In the genomic region with DNA sequence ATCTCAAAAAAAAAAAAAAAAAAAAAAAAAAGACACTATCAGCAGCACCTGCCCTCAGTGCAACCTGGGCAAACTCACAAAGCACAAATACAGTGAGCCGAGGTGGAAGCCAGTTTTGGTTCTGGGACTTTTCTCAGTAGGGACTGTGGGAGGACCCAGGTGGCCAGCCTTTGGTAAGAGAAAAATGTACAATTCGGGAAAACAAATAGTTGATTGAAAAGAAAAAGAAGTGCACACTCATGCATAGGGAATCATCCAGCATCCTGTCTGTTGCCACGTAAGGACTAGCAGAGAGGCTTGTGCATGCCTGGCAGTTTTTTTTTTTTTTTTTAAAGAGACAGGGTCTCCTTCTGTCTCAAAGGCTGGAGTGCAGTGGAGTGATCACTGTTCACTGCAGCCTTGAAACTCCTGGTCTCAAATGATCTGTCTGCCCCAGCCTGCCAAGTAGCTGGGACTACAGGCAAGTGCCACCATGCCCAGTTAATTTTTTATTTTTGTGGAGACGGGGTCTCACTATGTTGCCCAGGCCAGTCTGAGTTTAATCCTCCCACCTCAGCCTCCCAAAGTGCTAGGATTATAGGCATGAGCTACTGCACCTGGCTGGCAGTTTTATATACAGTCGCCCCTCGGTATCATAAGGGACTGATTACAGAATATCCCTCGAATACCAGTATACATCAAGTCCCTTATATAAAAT, we compare ENCODE assay signal across 10 cellular contexts. TPM values are rescaled to one million over a fixed set of nuclear protein-coding genes. Genes with fewer than 3 reads are reported as not detected.
A peak's percentile ranks its signal among the peaks of the same experiment; 100 is the strongest.
DNase-seq lines count a peak whose midpoint lies in the region; ATAC-seq and TF ChIP-seq lines count a peak whose summit lies in the region.
"Had no signal": no experiment of that assay in that cellular context is flagged by ENCODE, and none has a peak within 500 bp of the region (broad histone marks: within the 10 kb centered on the region; RNA-seq: fewer than 3 reads in every experiment).

No MANE protein-coding gene starts in this region.

- no peaks in the 10 kb centered on the region for H3K9me3 Mint-ChIP-seq in activated naive CD4-positive, alpha-beta T cell treated with anti-CD3 and anti-CD28 coated beads, Interleukin-2, amount 50 U/mL, for 72 hours

- DNase-seq in AG10803 (ENCODE audit: low read depth) (peak; percentile 92), HS-5 (ENCODE audit: low read depth) (peak; percentile 76), amniotic epithelial cell (ENCODE audit: low read depth) (peak; percentile 77), left lung (no peak), NCI-H446 treated with DMSO at 0.1 percent for 48 hours (lab: John Stamatoyannopoulos, UW) (no peak)
- no peak for DNase-seq in activated naive CD4-positive, alpha-beta T cell treated with anti-CD3 and anti-CD28 coated beads, Interleukin-2, amount 50 U/mL, for 72 hours (ENCODE audit: low spot score in 2 of 2)

- peaks cover 0 to 11% of the 10 kb centered on the region in 2 donors for H3K36me3 ChIP-seq in left lung
- H3K36me3 ChIP-seq: ascending aorta had no signal

- peaks cover 17 to 48% of the 10 kb centered on the region in 2 donors for H3K4me1 ChIP-seq in left lung

- peak overlapping the region; percentile 29; the same call in 1 of the 2 replicates for H3K4me3 ChIP-seq in AG10803 (ENCODE audit: low read length)
- no peak overlapping the region for H3K4me3 ChIP-seq in left lung
- H3K4me3 ChIP-seq: ascending aorta, GM12878 had no signal

- no peak overlapping the region for H3K27ac ChIP-seq in left lung
- H3K27ac ChIP-seq: ascending aorta had no signal

- H3K9me3 ChIP-seq in left lung: no peaks in the 10 kb centered on the region
- H3K9me3 ChIP-seq: ascending aorta had no signal

- no peaks in the 10 kb centered on the region for H3K36me3 Mint-ChIP-seq in activated naive CD4-positive, alpha-beta T cell treated with anti-CD3 and anti-CD28 coated beads, Interleukin-2, amount 50 U/mL, for 72 hours

- ATAC-seq in left lung: peak; percentile 16
- ATAC-seq in activated naive CD4-positive, alpha-beta T cell treated with anti-CD3 and anti-CD28 coated beads, Interleukin-2, amount 50 U/mL, for 72 hours: no peak
- ATAC-seq in HG03520 (IDR thresholded peaks at IDR 0.05; ENCODE audit: unreplicated experiment): no peak
- no peak for ATAC-seq in HG02678 (IDR thresholded peaks at IDR 0.05; ENCODE audit: unreplicated experiment)
- ATAC-seq: GM12878 had no signal

- no peak for TF ChIP-seq CTCF in AG10803 (conservative IDR thresholded peaks at IDR 0.05; ENCODE audit: low read length)
- TF ChIP-seq CTCF in left lung (IDR thresholded peaks at IDR 0.05): no peak

- no peaks in the 10 kb centered on the region for H3K27me3 ChIP-seq in left lung
- H3K27me3 ChIP-seq: ascending aorta had no signal

- H3K27ac Mint-ChIP-seq in activated naive CD4-positive, alpha-beta T cell treated with anti-CD3 and anti-CD28 coated beads, Interleukin-2, amount 50 U/mL, for 72 hours: no peak overlapping the region

- intact Hi-C loops in left lung (cut with DNase I): no loop called here

RNA-seq across cellular contexts. Expression of a gene that starts 36.7 kb away (rescaled TPM):
- total RNA-seq in left lung: 10 to 100 TPM; 51.4 to 69.0 TPM
- 10 to 100 TPM; 15.4 to 26.9 TPM for total RNA-seq in activated naive CD4-positive, alpha-beta T cell treated with anti-CD3 and anti-CD28 coated beads, Interleukin-2, amount 50 U/mL, for 72 hours

RNA-seq across cellular contexts. Expression of a gene that starts 40.9 kb away (rescaled TPM):
- total RNA-seq in left lung: 10 to 100 TPM; 32.1 to 39.2 TPM
- 10 to 100 TPM; 45.5 to 49.3 TPM for total RNA-seq in activated naive CD4-positive, alpha-beta T cell treated with anti-CD3 and anti-CD28 coated beads, Interleukin-2, amount 50 U/mL, for 72 hours

Comparison
In these comparisons a context has a peak if more than half of its experiments do, and no peak if none do; other contexts are left out.
1. DNase-seq: peak in AG10803 (single experiment), HS-5 (single experiment) and amniotic epithelial cell (single experiment); none in left lung (0 of 2), NCI-H446 treated with DMSO at 0.1 percent for 48 hours (single experiment) and activated naive CD4-positive, alpha-beta T cell treated with anti-CD3 and anti-CD28 coated beads, Interleukin-2, amount 50 U/mL, for 72 hours (0 of 2).